In the genomic region with DNA sequence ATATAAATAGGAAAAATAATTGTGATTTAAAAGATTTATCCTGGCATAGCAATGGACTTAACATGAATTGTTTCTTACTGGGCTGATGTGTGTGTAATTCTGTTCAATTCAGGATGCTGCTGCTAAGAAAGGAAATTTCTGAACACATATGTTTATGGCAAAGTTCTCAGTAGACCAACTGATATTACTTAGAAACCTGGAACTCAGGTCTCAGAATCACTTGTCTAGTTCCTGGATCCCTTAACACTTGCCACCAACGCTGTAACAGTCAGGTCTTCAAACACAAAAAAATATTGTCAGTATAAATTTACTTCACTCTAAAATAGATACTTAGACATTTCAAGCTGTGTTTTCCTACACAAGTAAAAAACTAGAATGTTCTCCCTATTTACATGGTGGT, we compare ENCODE assay signal across 1 cellular context.
TF ChIP-seq lines count a peak whose summit lies in the region.

No MANE protein-coding gene starts in this region.

TF ChIP-seq in neural cell, 6 proteins besides CTCF, POLR2A, EP300 and RAD21 (continued from another document):
- no peak for TF ChIP-seq MXI1 (conservative IDR thresholded peaks at IDR 0.05; ENCODE audit: poor library complexity, severe bottlenecking)
